In the genomic region with DNA sequence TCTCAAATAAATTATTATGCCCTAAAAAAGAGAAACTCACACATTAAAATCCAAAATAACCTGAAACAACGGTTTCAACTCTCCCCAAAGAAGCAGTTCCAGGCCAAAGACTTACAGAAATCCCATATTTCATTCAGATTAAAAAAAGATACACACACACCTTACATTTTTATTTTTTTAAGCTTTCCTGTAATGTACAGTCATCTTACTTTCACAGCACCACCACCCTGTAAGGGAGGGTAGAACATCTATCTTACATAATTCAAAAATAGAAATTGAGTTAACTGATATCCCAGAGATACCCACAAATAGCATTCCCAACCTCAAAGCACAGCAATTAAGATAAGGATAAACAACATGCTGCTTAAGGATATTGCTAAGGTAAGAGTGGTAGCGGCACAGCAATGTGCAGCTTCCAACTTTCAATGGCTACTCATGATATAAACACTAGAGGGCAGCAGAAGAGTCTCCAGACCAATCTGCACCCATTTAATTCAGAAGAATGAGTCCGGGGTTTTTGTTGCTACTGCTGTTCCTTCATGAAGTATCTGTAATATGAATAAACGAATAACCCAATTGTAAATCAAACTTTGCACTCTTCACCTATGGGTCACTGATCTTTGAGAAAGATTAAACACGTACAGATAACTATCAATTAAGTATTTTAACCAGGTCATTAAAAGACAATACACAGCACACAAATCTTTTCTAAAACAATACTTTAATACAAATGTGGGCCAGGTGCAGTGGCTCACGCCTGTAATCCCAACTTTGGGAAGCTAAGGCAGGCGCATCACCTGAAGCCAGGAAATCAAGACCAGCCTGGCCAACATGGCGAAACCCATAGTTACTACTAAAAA, we compare ENCODE assay signal across 8 cellular contexts. TPM values are rescaled to one million over a fixed set of nuclear protein-coding genes. Genes with fewer than 3 reads are reported as not detected.
DNase-seq lines count a peak whose midpoint lies in the region; ATAC-seq and TF ChIP-seq lines count a peak whose summit lies in the region.

No MANE protein-coding gene starts in this region.

- intact Hi-C loops in thyroid gland (cut with DNase I) = no loop called here

- H3K27ac ChIP-seq in thyroid gland = no peak overlapping the region

- H3K27me3 Mint-ChIP-seq in activated naive CD8-positive, alpha-beta T cell treated with anti-CD3 and anti-CD28 coated beads, Interleukin-2, amount 10 ng/mL, durations not matched to agents 7 days and 5 days = no peaks in the 10 kb centered on the region
- no peaks in the 10 kb centered on the region for H3K27me3 Mint-ChIP-seq in activated naive CD8-positive, alpha-beta T cell treated with anti-CD3 and anti-CD28 coated beads for 36 hours
- H3K27me3 Mint-ChIP-seq in immature natural killer cell (ENCODE audit: low read depth in 3 of 3) = no peaks in the 10 kb centered on the region

- H3K27me3 ChIP-seq in adipocyte (replicated peaks; ENCODE audit: control insufficient read depth, insufficient read depth, low read length) = no peaks in the 10 kb centered on the region
- no peaks in the 10 kb centered on the region for H3K27me3 ChIP-seq in thyroid gland

- no peak overlapping the region for H3K4me3 Mint-ChIP-seq in activated naive CD8-positive, alpha-beta T cell treated with anti-CD3 and anti-CD28 coated beads, Interleukin-2, amount 10 ng/mL, durations not matched to agents 7 days and 5 days
- H3K4me3 Mint-ChIP-seq in activated naive CD8-positive, alpha-beta T cell treated with anti-CD3 and anti-CD28 coated beads for 36 hours = no peak overlapping the region
- no peak overlapping the region for H3K4me3 Mint-ChIP-seq in immature natural killer cell

- no peak for DNase-seq in activated naive CD8-positive, alpha-beta T cell treated with anti-CD3 and anti-CD28 coated beads, Interleukin-2, amount 10 ng/mL, durations not matched to agents 7 days and 5 days
- DNase-seq in activated naive CD8-positive, alpha-beta T cell treated with anti-CD3 and anti-CD28 coated beads for 36 hours = no peak
- DNase-seq in NCI-H1436 treated with DMSO at 0.1 percent for 48 hours (lab: John Stamatoyannopoulos, UW) = peak; percentile 6
- DNase-seq in adipocyte (ENCODE audit: low read depth) = peak; percentile 56
- DNase-seq in immature natural killer cell = peak; percentile 15 to 43 (median 32)
- DNase-seq in thyroid gland = no peak
- DNase-seq in NK-92 (lab: John Stamatoyannopoulos, UW; ENCODE audit: unreplicated experiment) = no peak

- H3K4me3 ChIP-seq in adipocyte (ENCODE audit: low read length) = no peak overlapping the region
- no peak overlapping the region for H3K4me3 ChIP-seq in thyroid gland (replicated peaks in 1 of 3)

- H3K9me3 ChIP-seq in adipocyte (ENCODE audit: control insufficient read depth, low read length) = no peaks in the 10 kb centered on the region
- no peaks in the 10 kb centered on the region for H3K9me3 ChIP-seq in thyroid gland

- H3K9ac ChIP-seq in adipocyte (ENCODE audit: low read length) = peak overlapping the region; percentile 40

- peaks cover 8% of the 10 kb centered on the region for H3K4me1 Mint-ChIP-seq in activated naive CD8-positive, alpha-beta T cell treated with anti-CD3 and anti-CD28 coated beads, Interleukin-2, amount 10 ng/mL, durations not matched to agents 7 days and 5 days
- peaks cover 13% of the 10 kb centered on the region for H3K4me1 Mint-ChIP-seq in activated naive CD8-positive, alpha-beta T cell treated with anti-CD3 and anti-CD28 coated beads for 36 hours
- H3K4me1 Mint-ChIP-seq in immature natural killer cell = peaks cover 10 to 25% of the 10 kb centered on the region in 2 donors

- H3K36me3 Mint-ChIP-seq in activated naive CD8-positive, alpha-beta T cell treated with anti-CD3 and anti-CD28 coated beads, Interleukin-2, amount 10 ng/mL, durations not matched to agents 7 days and 5 days = peaks cover 7% of the 10 kb centered on the region
- peaks cover 8% of the 10 kb centered on the region for H3K36me3 Mint-ChIP-seq in activated naive CD8-positive, alpha-beta T cell treated with anti-CD3 and anti-CD28 coated beads for 36 hours
- peaks cover under 1 to 6% (median 4%) of the 10 kb centered on the region in 3 donors for H3K36me3 Mint-ChIP-seq in immature natural killer cell

- no peak overlapping the region for H3K27ac Mint-ChIP-seq in activated naive CD8-positive, alpha-beta T cell treated with anti-CD3 and anti-CD28 coated beads, Interleukin-2, amount 10 ng/mL, durations not matched to agents 7 days and 5 days
- H3K27ac Mint-ChIP-seq in activated naive CD8-positive, alpha-beta T cell treated with anti-CD3 and anti-CD28 coated beads for 36 hours = no peak overlapping the region
- peak overlapping the region in 3 of 6 donors; percentile 33 to 66 (median 34) for H3K27ac Mint-ChIP-seq in immature natural killer cell

- H3K4me1 ChIP-seq in adipocyte (ENCODE audit: control insufficient read depth, insufficient read depth, low read length) (peaks cover 29% of the 10 kb centered on the region), thyroid gland (peaks cover 0 to 4% of the 10 kb centered on the region in 2 donors)

- H3K36me3 ChIP-seq in adipocyte (ENCODE audit: control insufficient read depth, insufficient read depth, low read length, severe bottlenecking) (peaks cover 43% of the 10 kb centered on the region), thyroid gland (peaks cover 9 to 14% of the 10 kb centered on the region in 2 donors)

- peak in 4 of 6 experiments; percentile 8 to 51 (median 42) for TF ChIP-seq CTCF in thyroid gland (IDR thresholded peaks at IDR 0.05)

- WGBS in thyroid gland, 2 donors = 83 to 84% methylated on average over 8 of the region's 8 CpGs

- peak; percentile 74 for ATAC-seq in activated naive CD8-positive, alpha-beta T cell treated with anti-CD3 and anti-CD28 coated beads, Interleukin-2, amount 10 ng/mL, durations not matched to agents 7 days and 5 days (ENCODE audit: low read depth)
- no peak for ATAC-seq in GM18861 (IDR thresholded peaks at IDR 0.05; ENCODE audit: unreplicated experiment)

- H3K9me3 Mint-ChIP-seq in activated naive CD8-positive, alpha-beta T cell treated with anti-CD3 and anti-CD28 coated beads, Interleukin-2, amount 10 ng/mL, durations not matched to agents 7 days and 5 days = no peaks in the 10 kb centered on the region
- no peaks in the 10 kb centered on the region for H3K9me3 Mint-ChIP-seq in activated naive CD8-positive, alpha-beta T cell treated with anti-CD3 and anti-CD28 coated beads for 36 hours
- no peaks in the 10 kb centered on the region for H3K9me3 Mint-ChIP-seq in immature natural killer cell

- no peak for TF ChIP-seq POLR2A in thyroid gland (IDR thresholded peaks at IDR 0.05)

- POLR2A ChIA-PET in activated naive CD8-positive, alpha-beta T cell treated with anti-CD3 and anti-CD28 coated beads, Interleukin-2, amount 10 ng/mL, durations not matched to agents 7 days and 5 days (lab: Charles Lee) = no interaction called here

RNA-seq across cellular contexts. Expression of a gene that starts 11.3 kb away (rescaled TPM):
- total RNA-seq in activated naive CD8-positive, alpha-beta T cell treated with anti-CD3 and anti-CD28 coated beads, Interleukin-2, amount 10 ng/mL, durations not matched to agents 7 days and 5 days = 10 to 100 TPM; 20.8 to 22.4 TPM
- total RNA-seq in activated naive CD8-positive, alpha-beta T cell treated with anti-CD3 and anti-CD28 coated beads for 36 hours = 10 to 100 TPM; 34.3 to 35.7 TPM
- polyA plus RNA-seq in immature natural killer cell = 10 to 100 TPM in 1 of 3 donors, 1 to 10 TPM in 2; 4.5 to 11.0 (median 5.5) TPM
- total RNA-seq in thyroid gland = 100 to 1,000 TPM in 1 of 4 donors, 10 to 100 TPM in 3; 56.7 to 125 (median 71.3) TPM

Comparison
In these comparisons a context has a peak if more than half of its experiments do, and no peak if none do; other contexts are left out.
1. DNase-seq: peak in NCI-H1436 treated with DMSO at 0.1 percent for 48 hours (single experiment), adipocyte (single experiment) and immature natural killer cell (3 of 3); none in activated naive CD8-positive, alpha-beta T cell treated with anti-CD3 and anti-CD28 coated beads, Interleukin-2, amount 10 ng/mL, durations not matched to agents 7 days and 5 days (single experiment), activated naive CD8-positive, alpha-beta T cell treated with anti-CD3 and anti-CD28 coated beads for 36 hours (single experiment), thyroid gland (0 of 2) and NK-92 (single experiment).